In the genomic region with DNA sequence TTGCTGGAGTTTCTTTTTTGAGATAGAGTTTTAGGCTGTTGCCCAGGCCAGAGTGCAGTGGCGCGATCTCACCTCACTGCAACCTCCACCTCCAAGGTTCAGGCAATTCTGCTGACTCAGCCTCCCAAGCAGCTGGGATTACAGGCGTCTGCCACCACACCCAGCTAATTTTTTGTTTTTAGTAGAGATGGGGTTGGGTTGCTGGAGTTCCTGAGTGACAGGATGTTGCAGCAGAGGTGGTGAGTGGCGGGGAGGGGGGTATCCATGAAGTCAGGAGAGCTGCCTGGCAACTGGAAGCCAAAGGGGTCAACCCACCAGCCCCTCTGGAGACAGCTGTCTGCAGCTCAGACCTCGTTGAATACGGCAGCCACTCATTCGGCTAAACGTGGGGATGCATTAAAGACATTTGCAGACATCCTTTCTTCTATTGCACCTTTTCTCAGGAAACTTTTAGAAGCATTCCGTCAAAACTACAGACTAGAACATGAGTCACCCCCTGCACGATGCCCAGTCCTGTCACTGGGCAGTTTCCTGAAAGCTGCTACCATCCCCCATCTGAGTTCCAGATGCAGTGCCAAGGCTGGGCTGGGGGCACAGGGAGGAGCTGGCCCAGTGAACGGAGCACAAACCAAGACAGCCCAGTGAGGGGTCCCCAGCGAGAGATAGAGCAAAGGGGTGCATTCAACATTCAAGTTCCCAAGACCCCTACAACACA, we compare ENCODE assay signal across 1 cellular context.
TF ChIP-seq lines count a peak whose summit lies in the region.

No MANE protein-coding gene starts in this region.

TF ChIP-seq in A549, 52 proteins besides CTCF, POLR2A, EP300 and RAD21:
- TF ChIP-seq MAFK (IDR thresholded peaks at IDR 0.05; ENCODE audit: partially characterized antibody), result peak; percentile 67
